17 cellular contexts compared by ENCODE assay signal in the genomic region with DNA sequence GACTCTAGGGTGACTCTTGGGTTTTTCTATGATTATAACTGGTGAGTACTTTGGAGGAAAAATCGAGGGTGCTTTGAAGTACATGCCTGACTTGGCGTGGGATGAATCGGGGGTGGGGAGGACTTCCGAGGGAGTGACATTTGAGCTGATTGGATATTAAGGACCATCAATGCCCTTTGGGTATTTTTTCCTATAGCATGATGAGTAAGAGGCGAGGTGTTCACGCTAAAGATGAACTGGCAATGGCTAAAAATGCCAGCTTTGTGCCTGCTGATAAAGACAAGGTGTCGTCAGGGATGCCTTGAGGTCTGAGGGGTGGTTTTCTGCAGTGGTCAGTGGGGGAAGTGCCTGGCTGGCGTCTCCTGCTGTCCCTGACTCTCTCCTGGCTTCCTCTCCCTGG. TPM values are rescaled to one million over a fixed set of nuclear protein-coding genes. Genes with fewer than 3 reads are reported as not detected.
DNase-seq lines count a peak whose midpoint lies in the region; ATAC-seq, FAIRE-seq and TF ChIP-seq lines count a peak whose summit lies in the region.
"Had no signal": no experiment of that assay in that cellular context is flagged by ENCODE, and none has a peak within 500 bp of the region (broad histone marks: within the 10 kb centered on the region; RNA-seq: fewer than 3 reads in every experiment).

No MANE protein-coding gene starts in this region.

- TF ChIP-seq CTCF in PC-3 (conservative IDR thresholded peaks at IDR 0.05; ENCODE audit: low read depth, low read length) (no peak), bronchial epithelial cell (IDR thresholded peaks at IDR 0.05; ENCODE audit: insufficient read depth, low read length, severe bottlenecking) (no peak), neural crest cell (conservative IDR thresholded peaks at IDR 0.05) (no peak)

- peak overlapping the region; percentile 97 for H3K27ac Mint-ChIP-seq in neural crest cell (ENCODE audit: unreplicated experiment)
- H3K27ac Mint-ChIP-seq: CD8-positive, alpha-beta T cell had no signal

- no peaks in the 10 kb centered on the region for H4K20me1 ChIP-seq in PC-3 (ENCODE audit: low read length)

- H2AFZ ChIP-seq in PC-3 (ENCODE audit: low read length) = no peak overlapping the region

- peaks cover 27% of the 10 kb centered on the region for H3K4me1 ChIP-seq in PC-3 (ENCODE audit: insufficient read depth, low read length)

- BruUV-seq in PC-3 (replicated peaks; lab: Mats Ljungman, UMichigan) = no TSS peak

- no peaks in the 10 kb centered on the region; the same call in 1 of the 2 replicates for H3K36me3 ChIP-seq in PC-3 (ENCODE audit: low read depth, low read length)
- peaks cover 10% of the 10 kb centered on the region for H3K36me3 ChIP-seq in bronchial epithelial cell (ENCODE audit: control insufficient read depth, insufficient read depth, low read length)

- peaks cover under 1% of the 10 kb centered on the region for H3K9me3 Mint-ChIP-seq in neural crest cell
- H3K9me3 Mint-ChIP-seq: CD8-positive, alpha-beta T cell had no signal

- peak; percentile 17 for DNase-seq in COLO829 (ENCODE audit: low spot score)
- peak; percentile 32 for DNase-seq in PC-3
- peak; percentile 33 for DNase-seq in bronchial epithelial cell (ENCODE audit: low read depth)
- no peak for DNase-seq in neural crest cell (ENCODE audit: low read depth, low spot score)
- DNase-seq in NOMO-1 (lab: John Stamatoyannopoulos, UW; ENCODE audit: unreplicated experiment in 2 of 2) = no peak
- DNase-seq in head of caudate nucleus = no peak
- DNase-seq in NCI-H82 (lab: John Stamatoyannopoulos, UW) = no peak
- DNase-seq: AML-193, GOT3, NCI-H146, NCI-H345, NCI-H526 treated with DMSO at 0.1 percent for 48 hours, Peyer's patch, SIG-M5 had no signal

- no peak overlapping the region for H3K9ac ChIP-seq in PC-3 (ENCODE audit: low read length)
- H3K9ac ChIP-seq: KMS-11 had no signal

- no peaks in the 10 kb centered on the region for H3K9me2 ChIP-seq in PC-3 (replicated peaks; ENCODE audit: low read length)

- peaks cover 10% of the 10 kb centered on the region for H3K4me1 Mint-ChIP-seq in neural crest cell

- no peaks in the 10 kb centered on the region for H3K36me3 Mint-ChIP-seq in neural crest cell (ENCODE audit: low read depth)
- H3K36me3 Mint-ChIP-seq: CD8-positive, alpha-beta T cell had no signal

- no peaks in the 10 kb centered on the region for H3K79me2 ChIP-seq in PC-3 (ENCODE audit: low read length)

- H3K27me3 Mint-ChIP-seq in neural crest cell (ENCODE audit: low read depth) = peaks cover 5% of the 10 kb centered on the region

- H3K4me3 Mint-ChIP-seq in neural crest cell = no peak overlapping the region
- H3K4me3 Mint-ChIP-seq: CD8-positive, alpha-beta T cell had no signal

- H3K4me2 ChIP-seq in PC-3 (ENCODE audit: low read length) = no peak overlapping the region
- H3K4me2 ChIP-seq: KMS-11 had no signal

- no peaks in the 10 kb centered on the region for H3K9me3 ChIP-seq in PC-3 (ENCODE audit: low read length)
- H3K9me3 ChIP-seq: Peyer's patch had no signal

- POLR2A ChIA-PET in PC-3 (lab: Charles Lee; ENCODE audit: unreplicated experiment) = no interaction called here

- CTCF ChIA-PET in PC-3 (lab: Charles Lee) = interaction anchor here (0.6 kb wide), 1 partner anchor 57 kb away, joined by 3 read pairs; no protein-coding TSS in a partner anchor

- H3F3A ChIP-seq in PC-3 (ENCODE audit: low read length, unreplicated experiment) = no peaks in the 10 kb centered on the region

- H3K27me3 ChIP-seq in PC-3 (ENCODE audit: low read length) (no peaks in the 10 kb centered on the region), bronchial epithelial cell (ENCODE audit: control insufficient read depth, insufficient read depth, low read length) (no peaks in the 10 kb centered on the region)
- H3K27me3 ChIP-seq: Peyer's patch had no signal

- no peak for FAIRE-seq in bronchial epithelial cell (lab: Jason Lieb, UNC)

- intact Hi-C loops in PC-3 (cut with micrococcal nuclease) = no loop called here
- intact Hi-C loops in head of caudate nucleus (cut with DNase I) = no loop called here

- H3K27ac ChIP-seq in PC-3 (ENCODE audit: low read length) = no peak overlapping the region
- H3K27ac ChIP-seq: KMS-11, Peyer's patch had no signal

- no peak overlapping the region for H3K4me3 ChIP-seq in PC-3 (ENCODE audit: low read length)
- H3K4me3 ChIP-seq in bronchial epithelial cell (ENCODE audit: low read depth, low read length) = no peak overlapping the region
- H3K4me3 ChIP-seq: Peyer's patch had no signal

- ATAC-seq in PC-3 (no peak), HG02884 (IDR thresholded peaks at IDR 0.05; ENCODE audit: unreplicated experiment) (no peak)
- ATAC-seq: CD8-positive, alpha-beta T cell had no signal

RNA-seq across cellular contexts. Expression of gene USP43, which starts 25.3 kb away (rescaled TPM):
- total RNA-seq in PC-3 (2014; rRNA removed) = 8.1 and 10.0 TPM in 2 replicates
- total RNA-seq in bronchial epithelial cell = 13.4 and 14.2 TPM in 2 replicates
- 2.0 and 2.7 TPM in 2 replicates for total RNA-seq in neural crest cell

Comparison
In these comparisons a context has a peak if more than half of its experiments do, and no peak if none do; other contexts are left out.
1. DNase-seq: peak in COLO829 (single experiment), PC-3 (single experiment) and bronchial epithelial cell (single experiment); none in neural crest cell (single experiment), NOMO-1 (0 of 2), head of caudate nucleus (0 of 42) and NCI-H82 (single experiment).